In genomic region chr6:90458353-90459224, GRCh38 we compare ENCODE assay signal across 9 cellular contexts.
A peak's percentile ranks its signal among the peaks of the same experiment; 100 is the strongest.
DNase-seq lines count a peak whose midpoint lies in the region; ATAC-seq, FAIRE-seq and TF ChIP-seq lines count a peak whose summit lies in the region.
"Had no signal": no experiment of that assay in that cellular context is flagged by ENCODE, and none has a peak within 500 bp of the region (broad histone marks: within the 10 kb centered on the region; RNA-seq: fewer than 3 reads in every experiment).

No MANE protein-coding gene starts in this region.

- H3K4me2 ChIP-seq in H9 (ENCODE audit: insufficient read depth, insufficient read length, low read length) = no peak overlapping the region
- H3K4me2 ChIP-seq in astrocyte (ENCODE audit: low read length) = no peak overlapping the region

- FAIRE-seq in astrocyte (lab: Jason Lieb, UNC) = no peak

- no peak overlapping the region for H4K91ac ChIP-seq in H9 (ENCODE audit: insufficient read length, low read depth, low read length)

- no peaks in the 10 kb centered on the region for H3K79me2 ChIP-seq in H9 (ENCODE audit: insufficient read depth, low read length)
- no peaks in the 10 kb centered on the region for H3K79me2 ChIP-seq in astrocyte (ENCODE audit: insufficient read depth, low read length)

- H3K4me1 Mint-ChIP-seq in H9 (peaks cover 3 to 7% of the 10 kb centered on the region in 2 experiments; a peak in 2 of 4 replicates), astrocyte (ENCODE audit: low read depth, unreplicated experiment) (peaks cover 33% of the 10 kb centered on the region)

- H3K4me3 Mint-ChIP-seq in H9 = no peak overlapping the region
- H3K4me3 Mint-ChIP-seq in astrocyte (ENCODE audit: unreplicated experiment) = peak overlapping the region; percentile 16

- ATAC-seq in HG03045 (IDR thresholded peaks at IDR 0.05; ENCODE audit: unreplicated experiment) = no peak

- no peak overlapping the region for H3K23ac ChIP-seq in H9 (ENCODE audit: insufficient read length, low read depth, low read length)

- H3K27me3 Mint-ChIP-seq in H9 (ENCODE audit: low read depth) (no peaks in the 10 kb centered on the region; the same call in 1 of the 2 replicates), astrocyte (ENCODE audit: low read depth, unreplicated experiment) (no peaks in the 10 kb centered on the region)

- DNase-seq in H9 (no peak), astrocyte (ENCODE audit: low read depth) (peak; percentile 42), SHP77 treated with DMSO at 0.1 percent for 48 hours (lab: John Stamatoyannopoulos, UW) (no peak), GDM1 (lab: John Stamatoyannopoulos, UW) (no peak), iPS-NIHi11 (ENCODE audit: low spot score) (no peak)
- peak; percentile 58 for DNase-seq in activated CD4-positive, CD25-positive, alpha-beta regulatory T cell treated with anti-CD3 and anti-CD28 coated beads, Interleukin-2, amount 50 U/mL, for 72 hours
- DNase-seq in stimulated activated CD4-positive, alpha-beta T cell treated with anti-CD3 and anti-CD28 coated beads, Interleukin-1b, Interleukin-23, amount 100 ng/mL, for 48 hours = peak; percentile 94
- DNase-seq: NCI-H1694 had no signal

- no peak overlapping the region for H3K18ac ChIP-seq in H9 (ENCODE audit: insufficient read length, low read depth, low read length)

- H3K4me1 ChIP-seq in H9 (ENCODE audit: insufficient read depth, low read length) (no peaks in the 10 kb centered on the region), astrocyte (ENCODE audit: insufficient read depth, low read length) (no peaks in the 10 kb centered on the region)

- no peak overlapping the region for H4K5ac ChIP-seq in H9 (ENCODE audit: insufficient read length, low read depth, low read length)

- peak overlapping the region in 1 of 3 experiments; percentile 21; a peak in 1 of 7 replicates for H3K27ac Mint-ChIP-seq in H9
- no peak overlapping the region for H3K27ac Mint-ChIP-seq in astrocyte (ENCODE audit: unreplicated experiment)

- H3K9me3 ChIP-seq in H9 (ENCODE audit: control insufficient read depth, low read depth, low read length) (no peaks in the 10 kb centered on the region), astrocyte (ENCODE audit: insufficient read depth, low read depth, low read length) (no peaks in the 10 kb centered on the region)

- H2AK5ac ChIP-seq in H9 (ENCODE audit: insufficient read length, low read length) = no peak overlapping the region

- H3K27me3 ChIP-seq in H9 (ENCODE audit: insufficient read depth, low read length) = no peaks in the 10 kb centered on the region
- H3K27me3 ChIP-seq in astrocyte (ENCODE audit: insufficient read depth, low read length) = no peaks in the 10 kb centered on the region

- no peak overlapping the region for H3T11ph ChIP-seq in H9 (ENCODE audit: low read length)

- H4K20me1 ChIP-seq in H9 (ENCODE audit: control insufficient read depth, insufficient read depth, insufficient read length) (no peaks in the 10 kb centered on the region), astrocyte (ENCODE audit: insufficient read depth, low read length) (no peaks in the 10 kb centered on the region)

- H3K4ac ChIP-seq in H9 (ENCODE audit: low read depth, low read length) = no peak overlapping the region

- no peak overlapping the region for H2BK15ac ChIP-seq in H9 (ENCODE audit: low read depth, low read length)

- no peaks in the 10 kb centered on the region for H3K23me2 ChIP-seq in H9 (ENCODE audit: insufficient read length, low read depth, low read length, poor library complexity, severe bottlenecking)

- H2BK20ac ChIP-seq in H9 (ENCODE audit: low read depth, low read length, poor library complexity, severe bottlenecking) = no peak overlapping the region

- no peak overlapping the region for H3K14ac ChIP-seq in H9 (ENCODE audit: insufficient read depth, low read length)

- no peak overlapping the region for H3K56ac ChIP-seq in H9 (ENCODE audit: insufficient read length, low read depth, low read length)

- H2BK5ac ChIP-seq in H9 (ENCODE audit: insufficient read length, low read length) = no peak overlapping the region

- H3K4me3 ChIP-seq in astrocyte (ENCODE audit: insufficient read depth, low read depth, low read length) = no peak overlapping the region

- H3K9me3 Mint-ChIP-seq in H9 (peaks cover 0 to 3% of the 10 kb centered on the region in 2 experiments; a peak in 3 of 5 replicates), astrocyte (ENCODE audit: unreplicated experiment) (no peaks in the 10 kb centered on the region)

- H2BK12ac ChIP-seq in H9 (ENCODE audit: insufficient read length, low read depth, low read length) = no peak overlapping the region

- no CpG with 5 or more reads among the region's 10 CpGs for WGBS in H9 (ENCODE audit: extremely low coverage, insufficient read length, low lambda C conversion rate)

- TF ChIP-seq CTCF in H9 (conservative IDR thresholded peaks at IDR 0.05) (no peak), astrocyte (IDR thresholded peaks at IDR 0.05; ENCODE audit: insufficient read depth, low read depth, low read length) (no peak)

- no peaks in the 10 kb centered on the region for H3K36me3 ChIP-seq in astrocyte (ENCODE audit: insufficient read depth, low read length)

- H4K8ac ChIP-seq in H9 (replicated peaks; ENCODE audit: insufficient read length, low read depth, low read length) = no peak overlapping the region

- peak overlapping the region; percentile 26 for H2BK120ac ChIP-seq in H9 (ENCODE audit: low read depth, low read length, poor library complexity, severe bottlenecking)

- H3K36me3 Mint-ChIP-seq in H9 (ENCODE audit: insufficient read depth in 1 of 3, low read depth in 3 of 3) = peaks cover 0 to 4% (median 0%) of the 10 kb centered on the region in 3 experiments; a peak in 2 of 7 replicates
- no peaks in the 10 kb centered on the region for H3K36me3 Mint-ChIP-seq in astrocyte (ENCODE audit: low read depth, unreplicated experiment)

- no peak overlapping the region for H3K27ac ChIP-seq in H9 (ENCODE audit: insufficient read length, low read depth, low read length)
- no peak overlapping the region for H3K27ac ChIP-seq in astrocyte (ENCODE audit: low read depth, low read length)

- H3K9ac ChIP-seq in H9 (ENCODE audit: extremely low read depth, insufficient read length, low read length) = no peak overlapping the region
- no peak overlapping the region for H3K9ac ChIP-seq in astrocyte (ENCODE audit: low read length)

- H3K79me1 ChIP-seq in H9 (ENCODE audit: insufficient read depth, low read depth, low read length, poor library complexity, severe bottlenecking) = no peaks in the 10 kb centered on the region

- H2AFZ ChIP-seq in H9 (ENCODE audit: low read length) = no peak overlapping the region
- H2AFZ ChIP-seq in astrocyte (ENCODE audit: low read depth, low read length) = no peak overlapping the region

Comparison
In these comparisons a context has a peak if more than half of its experiments do, and no peak if none do; other contexts are left out.
1. DNase-seq: peak in activated CD4-positive, CD25-positive, alpha-beta regulatory T cell treated with anti-CD3 and anti-CD28 coated beads, Interleukin-2, amount 50 U/mL, for 72 hours (single experiment), astrocyte (single experiment) and stimulated activated CD4-positive, alpha-beta T cell treated with anti-CD3 and anti-CD28 coated beads, Interleukin-1b, Interleukin-23, amount 100 ng/mL, for 48 hours (single experiment); none in H9 (single experiment), SHP77 treated with DMSO at 0.1 percent for 48 hours (single experiment), GDM1 (single experiment) and iPS-NIHi11 (single experiment).